ENCODE assay signal across 26 cellular contexts in the genomic region with DNA sequence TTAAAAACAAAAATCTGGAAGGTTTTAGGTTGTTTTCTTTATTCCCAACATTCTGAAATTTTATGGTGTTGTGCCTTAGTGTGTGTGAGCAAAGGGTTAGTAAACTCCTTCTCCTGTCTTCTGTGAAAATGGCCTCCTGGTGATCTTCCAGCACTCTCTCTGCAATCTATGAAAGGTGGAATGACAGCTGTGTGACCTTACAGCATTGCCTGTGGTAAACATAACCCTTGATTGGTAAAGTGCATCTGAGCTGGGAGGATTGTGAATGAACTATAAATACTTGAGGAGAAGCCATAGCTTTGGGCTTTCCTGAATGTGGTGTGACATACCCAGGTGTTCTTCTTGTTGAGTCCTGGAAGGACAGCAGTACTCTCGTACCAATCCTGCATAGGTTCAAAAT. TPM values are rescaled to one million over a fixed set of nuclear protein-coding genes. Genes with fewer than 3 reads are reported as not detected.
"Had no signal": no experiment of that assay in that cellular context is flagged by ENCODE, and none has a peak within 500 bp of the region (broad histone marks: within the 10 kb centered on the region; RNA-seq: fewer than 3 reads in every experiment).

No MANE protein-coding gene starts in this region.

- H3K36me3 Mint-ChIP-seq: activated naive CD4-positive, alpha-beta T cell treated with anti-CD3 and anti-CD28 coated beads, Interleukin-2, amount 50 U/mL, for 72 hours had no signal

- DNase-seq: activated CD4-positive, alpha-beta T cell treated with anti-CD3 and anti-CD28 coated beads for 4 hours; activated CD4-positive, alpha-beta T cell treated with anti-CD3 and anti-CD28 coated beads, Interleukin-2, amount 50 U/mL, for 4 hours; activated CD4-positive, CD25-positive, alpha-beta regulatory T cell; activated naive CD4-positive, alpha-beta T cell; activated T-cell treated with anti-CD3 and anti-CD28 coated beads for 4 hours; activated T-cell treated with anti-CD3 and anti-CD28 coated beads, Interleukin-2, amount 50 U/mL, for 72 hours; esophagus squamous epithelium; foreskin melanocyte; left colon; mucosa of descending colon; spleen; stimulated activated naive CD8-positive, alpha-beta T cell treated with anti-CD3 and anti-CD28 coated beads, Interleukin-15, Interleukin-2, amounts not matched to agents 100 U/mL and 50 U/mL, for 24 hours; testis; transverse colon had no signal

- H3K27ac ChIP-seq: breast epithelium, hepatocyte, spleen, testis, transverse colon had no signal

- H3K9me3 Mint-ChIP-seq: activated naive CD4-positive, alpha-beta T cell treated with anti-CD3 and anti-CD28 coated beads, Interleukin-2, amount 50 U/mL, for 72 hours; activated T-cell treated with anti-CD3 and anti-CD28 coated beads, Interleukin-2, amount 50 U/mL, for 72 hours; central memory CD8-positive, alpha-beta T cell; dendritic cell treated with granulocyte-macrophage colony-stimulating factor and Interleukin-4, amounts not matched to agents 40 ng/mL and 50 ng/mL, for 4 days; nephron had no signal

- H3K79me2 ChIP-seq: hepatocyte had no signal

- H3K9me3 ChIP-seq: breast epithelium, esophagus squamous epithelium, mucosa of descending colon, spleen, testis, transverse colon had no signal

- H3K4me3 Mint-ChIP-seq: activated T-cell treated with anti-CD3 and anti-CD28 coated beads, Interleukin-2, amount 50 U/mL, for 72 hours; central memory CD8-positive, alpha-beta T cell; dendritic cell treated with granulocyte-macrophage colony-stimulating factor and Interleukin-4, amounts not matched to agents 40 ng/mL and 50 ng/mL, for 4 days; nephron had no signal

- FAIRE-seq: keratinocyte had no signal

- H3K27me3 ChIP-seq: breast epithelium, esophagus squamous epithelium, hepatocyte, spleen, testis, transverse colon had no signal

- ATAC-seq: activated naive CD4-positive, alpha-beta T cell treated with anti-CD3 and anti-CD28 coated beads, Interleukin-2, amount 50 U/mL, for 72 hours; activated T-cell treated with anti-CD3 and anti-CD28 coated beads, Interleukin-2, amount 50 U/mL, for 72 hours; left colon; mucosa of descending colon; stimulated activated naive CD8-positive, alpha-beta T cell treated with anti-CD3 and anti-CD28 coated beads, Interleukin-15, Interleukin-2, amounts not matched to agents 100 U/mL and 50 U/mL, for 24 hours had no signal

- H2AFZ ChIP-seq: hepatocyte had no signal

- H3K27ac Mint-ChIP-seq: activated naive CD4-positive, alpha-beta T cell treated with anti-CD3 and anti-CD28 coated beads, Interleukin-2, amount 50 U/mL, for 72 hours; activated T-cell treated with anti-CD3 and anti-CD28 coated beads, Interleukin-2, amount 50 U/mL, for 72 hours; dendritic cell treated with granulocyte-macrophage colony-stimulating factor and Interleukin-4, amounts not matched to agents 40 ng/mL and 50 ng/mL, for 4 days; nephron had no signal

- H3K4me3 ChIP-seq: breast epithelium, esophagus squamous epithelium, hepatocyte, lung, mucosa of descending colon, spleen, testis, transverse colon had no signal

- H3K36me3 ChIP-seq: breast epithelium, esophagus squamous epithelium, spleen, transverse colon had no signal

- H3K4me1 Mint-ChIP-seq: central memory CD8-positive, alpha-beta T cell had no signal

- H3K4me2 ChIP-seq: hepatocyte had no signal

- H3K4me1 ChIP-seq: testis, transverse colon had no signal

RNA-seq across cellular contexts. Expression of a gene that starts 10.0 kb away (rescaled TPM):
- total RNA-seq: activated T-cell treated with anti-CD3 and anti-CD28 coated beads, Interleukin-2, amount 50 U/mL, for 72 hours; breast epithelium; mesenteric fat pad; renal cortical epithelial cell; T-helper 1 cell treated with Interleukin-12 subunit alpha and Interleukin-12 subunit beta and Interleukin-4 antibody, amounts not matched to agents 30 ng/mL and 1 ng/mL, for 36 hours had no signal

RNA-seq across cellular contexts. Expression of a gene that starts 48.7 kb away (rescaled TPM):
- total RNA-seq: breast epithelium, hepatocyte, mesenteric fat pad, osteoblast, transverse colon had no signal
- polyA plus RNA-seq: hepatocyte had no signal
